Comparison of ENCODE assay signal across 23 cellular contexts in the genomic region with DNA sequence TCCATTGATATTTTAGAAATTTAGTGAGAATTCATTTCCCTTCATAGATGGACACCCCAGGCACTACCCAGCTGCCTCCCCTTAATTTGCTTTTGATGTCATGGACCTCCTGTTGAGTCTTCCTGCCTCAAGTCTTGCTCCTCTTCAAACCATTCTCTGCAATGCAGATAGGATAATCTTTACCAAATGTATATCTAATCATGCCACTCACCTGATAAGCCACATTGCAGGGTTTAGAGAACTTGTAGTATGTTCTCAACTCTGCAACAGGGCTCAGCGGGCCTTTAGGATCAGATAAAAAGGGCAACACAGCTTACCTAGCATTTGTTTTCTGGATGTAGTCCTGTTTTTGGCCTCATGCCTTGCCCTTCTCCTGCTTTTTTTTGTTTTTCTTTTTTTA.
"Had no signal": no experiment of that assay in that cellular context is flagged by ENCODE, and none has a peak within 500 bp of the region (broad histone marks: within the 10 kb centered on the region; RNA-seq: fewer than 3 reads in every experiment).

No MANE protein-coding gene starts in this region.

- H3K27me3 ChIP-seq: colonic mucosa, dorsolateral prefrontal cortex, esophagus squamous epithelium, foreskin keratinocyte, gastrocnemius medialis, gastroesophageal sphincter had no signal

- ATAC-seq: effector memory CD8-positive, alpha-beta T cell; esophagus mucosa; foreskin keratinocyte; gastrocnemius medialis; gastroesophageal sphincter; heart left ventricle; heart right ventricle had no signal

- H3K36me3 ChIP-seq: colonic mucosa, esophagus squamous epithelium, gastrocnemius medialis, gastroesophageal sphincter, heart left ventricle, heart right ventricle had no signal

- H3K4me1 ChIP-seq: colonic mucosa, esophagus squamous epithelium, foreskin keratinocyte, gastrocnemius medialis, gastroesophageal sphincter, heart left ventricle had no signal

- H3K9me3 ChIP-seq: colonic mucosa, esophagus squamous epithelium, gastrocnemius medialis had no signal

- DNase-seq: colonic mucosa; cortex of kidney; dermis blood vessel endothelial cell; dorsolateral prefrontal cortex; effector CD4-positive, alpha-beta T cell; effector CD8-positive, alpha-beta T cell; effector memory CD4-positive, alpha-beta T cell; effector memory CD8-positive, alpha-beta T cell; endodermal cell; erythroblast; esophagus squamous epithelium; foreskin fibroblast; foreskin keratinocyte; foreskin melanocyte; gastrocnemius medialis; glutamatergic neuron; head of caudate nucleus; heart left ventricle; heart right ventricle had no signal

- H3K27ac ChIP-seq: colonic mucosa, coronary artery, dorsolateral prefrontal cortex, epithelial cell of prostate, esophagus squamous epithelium, foreskin keratinocyte, gastrocnemius medialis, gastroesophageal sphincter, heart left ventricle, heart right ventricle had no signal

- H3K4me3 ChIP-seq: colonic mucosa, coronary artery, dorsolateral prefrontal cortex, esophagus squamous epithelium, gastrocnemius medialis, gastroesophageal sphincter, heart left ventricle, heart right ventricle had no signal
